Comparison of ENCODE assay signal across 31 cellular contexts in genomic region chr19:14961956-14962685, GRCh38. TPM values are rescaled to one million over a fixed set of nuclear protein-coding genes. Genes with fewer than 3 reads are reported as not detected.
"Had no signal": no experiment of that assay in that cellular context is flagged by ENCODE, and none has a peak within 500 bp of the region (broad histone marks: within the 10 kb centered on the region; RNA-seq: fewer than 3 reads in every experiment).

No MANE protein-coding gene starts in this region.

- H3K27ac ChIP-seq: stomach, testis, thoracic aorta, thyroid gland, tibial artery, tibial nerve, transverse colon, upper lobe of left lung, upper lobe of right lung, uterus, vagina had no signal

- H3K4me3 ChIP-seq: stomach, testis, thoracic aorta, thyroid gland, tibial artery, tibial nerve, transverse colon, upper lobe of left lung, upper lobe of right lung, uterus, vagina had no signal

- DNase-seq: stimulated activated CD4-positive, alpha-beta T cell treated with anti-CD3 and anti-CD28 coated beads, Interleukin-2, amount 100 ng/mL, for 48 hours; stimulated activated CD4-positive, alpha-beta T cell treated with anti-CD3 and anti-CD28 coated beads, Interleukin-4, amount 100 ng/mL, for 1 hour; stimulated activated CD4-positive, alpha-beta T cell treated with anti-CD3 and anti-CD28 coated beads, Interleukin-4, amount 100 ng/mL, for 24 hours; stimulated activated CD4-positive, alpha-beta T cell treated with anti-CD3 and anti-CD28 coated beads, Interleukin-4, amount 100 ng/mL, for 4 hours; stimulated activated CD8-positive, alpha-beta memory T cell treated with anti-CD3 and anti-CD28 coated beads, Interleukin-4, amount 100 ng/mL, for 48 hours; stimulated activated naive B cell treated with anti-CD40 and anti-IgM and Interleukin-4, amounts not matched to agents 10 μg/mL and 1 μg/mL and 100 μg/mL, for 72 hours; stimulated activated naive CD4-positive, alpha-beta T cell; stimulated activated naive CD4-positive, alpha-beta T cell treated with Interleukin-2 at 50 U/mL for 16 hours; stimulated activated naive CD8-positive, alpha-beta T cell treated with anti-CD3 and anti-CD28 coated beads, Interleukin-15, amount 100 ng/mL, for 72 hours; stimulated activated naive CD8-positive, alpha-beta T cell treated with anti-CD3 and anti-CD28 coated beads, Interleukin-15, Interleukin-2, amounts not matched to agents 100 U/mL and 50 U/mL, for 24 hours; stomach; substantia nigra; testis; thyroid gland; tibial artery; transverse colon; trophoblast cell; upper lobe of left lung; upper lobe of right lung; uterus had no signal

- ATAC-seq: stimulated activated effector memory CD8-positive, alpha-beta T cell treated with anti-CD3 and anti-CD28 coated beads, Interleukin-12 subunit alpha, Interleukin-12 subunit beta, amount 100 ng/mL, for 72 hours; stimulated activated memory B cell treated with anti-CD40 and anti-IgM and Interleukin-4, amounts not matched to agents 10 μg/mL and 1 μg/mL and 100 μg/mL, for 72 hours; stimulated activated naive B cell treated with anti-CD40 and anti-IgM and Interleukin-4, amounts not matched to agents 10 μg/mL and 1 μg/mL and 100 μg/mL, for 72 hours; stimulated activated naive CD8-positive, alpha-beta T cell treated with anti-CD3 and anti-CD28 coated beads, Interleukin-15, amount 100 ng/mL, for 72 hours; stimulated activated naive CD8-positive, alpha-beta T cell treated with anti-CD3 and anti-CD28 coated beads, Interleukin-15, Interleukin-2, amounts not matched to agents 100 U/mL and 50 U/mL, for 24 hours; upper lobe of right lung had no signal

- H3K27me3 ChIP-seq: testis, thyroid gland, tibial artery, tibial nerve, upper lobe of left lung, upper lobe of right lung, uterus, vagina had no signal

- H3K4me1 ChIP-seq: stomach, thyroid gland, tibial artery, tibial nerve, transverse colon, upper lobe of left lung, upper lobe of right lung, uterus, vagina had no signal

- H3K36me3 ChIP-seq: stomach, thoracic aorta, thyroid gland, tibial artery, tibial nerve, transverse colon, upper lobe of left lung, upper lobe of right lung, uterus, vagina had no signal

- FAIRE-seq: urothelium cell line had no signal

- H3K9me3 ChIP-seq: testis, thyroid gland, uterus, vagina had no signal

RNA-seq across cellular contexts. Expression of gene SLC1A6, which starts 17.5 kb away (rescaled TPM):
- total RNA-seq: subcutaneous adipose tissue, thoracic aorta, tibial nerve, transverse colon, upper lobe of left lung, upper lobe of right lung, urinary bladder, vagina had no signal
- polyA plus RNA-seq: stomach, urinary bladder had no signal

RNA-seq across cellular contexts. Expression of gene OR7C2, which starts 20.8 kb away (rescaled TPM):
- total RNA-seq: stomach, subcutaneous adipose tissue, temporal lobe, testis, thoracic aorta, thyroid gland, tibial nerve, transverse colon, upper lobe of left lung, upper lobe of right lung, ureter, urinary bladder, uterus, vagina had no signal
- polyA plus RNA-seq: stomach, thymus, urinary bladder had no signal
